ENCODE assay signal across 8 cellular contexts in genomic region chr19:17333611-17334413, GRCh38. TPM values are rescaled to one million over a fixed set of nuclear protein-coding genes. Genes with fewer than 3 reads are reported as not detected.
DNase-seq lines count a peak whose midpoint lies in the region; ATAC-seq and TF ChIP-seq lines count a peak whose summit lies in the region.

No MANE protein-coding gene starts in this region.

- DNase-seq in AG08396 (ENCODE audit: low spot score) (peak; percentile 87), H4 (ENCODE audit: low spot score) (peak; percentile 88), T-helper 1 cell (peak in 4 of 5 donors; percentile 47 to 89 (median 52)), adrenal gland (peak; percentile 75 to 89 (median 88)), iPS-NIHi7 (ENCODE audit: extremely low spot score) (peak; percentile 47), NCI-H1694 (lab: John Stamatoyannopoulos, UW) (no peak)
- DNase-seq in stimulated activated CD4-positive, alpha-beta T cell treated with anti-CD3 and anti-CD28 coated beads, Interleukin-2, amount 100 ng/mL, for 48 hours = peak; percentile 62 to 65

- no peak for ATAC-seq in HG02981 (IDR thresholded peaks at IDR 0.05; ENCODE audit: unreplicated experiment)

- peak overlapping the region; percentile 72 to 91 (median 83) for H3K27ac ChIP-seq in adrenal gland

- WGBS in adrenal gland, 4 donors = 18 to 29% (median 23%) methylated on average over 16 to 52 of the region's 52 CpGs

- H3K4me1 ChIP-seq in adrenal gland (replicated peaks in 1 of 2) = peaks cover 8 to 30% of the 10 kb centered on the region in 2 donors

- no peaks in the 10 kb centered on the region for H3K9me3 ChIP-seq in adrenal gland (replicated peaks in 1 of 3)

- no peak for TF ChIP-seq CTCF in adrenal gland (IDR thresholded peaks at IDR 0.05)

- TF ChIP-seq POLR2A in adrenal gland (IDR thresholded peaks at IDR 0.05) = peak in 1 of 2 donors; percentile 76

- peak overlapping the region; percentile 6 to 76 (median 50) for H3K4me3 ChIP-seq in adrenal gland

- no peaks in the 10 kb centered on the region for H3K27me3 ChIP-seq in adrenal gland

- intact Hi-C loops in adrenal gland (cut with DNase I) = no loop called here

- no peaks in the 10 kb centered on the region for H3K36me3 ChIP-seq in adrenal gland (replicated peaks in 1 of 2)

RNA-seq across cellular contexts. Expression of gene ANO8, which starts 0.8 kb away (rescaled TPM):
- total RNA-seq in H4 (2014; rRNA removed; shearing (Covaris generic)) = 1.4 and 3.2 TPM in 2 replicates
- 10 to 100 TPM; 18.4 to 78.0 (median 27.9) TPM for total RNA-seq in adrenal gland
- polyA plus RNA-seq in adrenal gland = 10 to 100 TPM in 2 of 3 donors, 1 to 10 TPM in 1; 4.4 to 70.7 (median 33.0) TPM

RNA-seq across cellular contexts. Expression of gene GTPBP3, which starts 3.5 kb away (rescaled TPM):
- 10.2 and 21.7 TPM in 2 replicates for total RNA-seq in H4 (2014; rRNA removed; shearing (Covaris generic))
- total RNA-seq in adrenal gland = 10 to 100 TPM; 18.9 to 50.4 (median 27.9) TPM
- 10 to 100 TPM in 2 of 3 donors, 1 to 10 TPM in 1; 5.5 to 36.8 (median 19.0) TPM for polyA plus RNA-seq in adrenal gland

RNA-seq across cellular contexts. Expression of gene DDA1, which starts 24.4 kb away (rescaled TPM):
- 20.0 and 34.3 TPM in 2 replicates for total RNA-seq in H4 (2014; rRNA removed; shearing (Covaris generic))
- 10 to 100 TPM in 7 of 8 donors, 1 to 10 TPM in 1; 6.8 to 54.9 (median 38.7) TPM for total RNA-seq in adrenal gland
- polyA plus RNA-seq in adrenal gland = 10 to 100 TPM; 40.3 to 71.4 (median 50.4) TPM

RNA-seq across cellular contexts. Expression of gene MRPL34, which starts 28.1 kb away (rescaled TPM):
- total RNA-seq in H4 (2014; rRNA removed; shearing (Covaris generic)) = 48.0 and 76.2 TPM in 2 replicates
- total RNA-seq in adrenal gland = 100 to 1,000 TPM; 126 to 358 (median 170) TPM
- 100 to 1,000 TPM; 101 to 144 (median 121) TPM for polyA plus RNA-seq in adrenal gland

RNA-seq across cellular contexts. Expression of gene ABHD8, which starts 30.6 kb away (rescaled TPM):
- 3.5 and 7.5 TPM in 2 replicates for total RNA-seq in H4 (2014; rRNA removed; shearing (Covaris generic))
- 10 to 100 TPM; 24.7 to 60.0 (median 42.1) TPM for total RNA-seq in adrenal gland
- 10 to 100 TPM in 2 of 3 donors, 1 to 10 TPM in 1; 2.3 to 33.1 (median 32.0) TPM for polyA plus RNA-seq in adrenal gland
